Comparison of ENCODE assay signal across 22 cellular contexts in the genomic region with DNA sequence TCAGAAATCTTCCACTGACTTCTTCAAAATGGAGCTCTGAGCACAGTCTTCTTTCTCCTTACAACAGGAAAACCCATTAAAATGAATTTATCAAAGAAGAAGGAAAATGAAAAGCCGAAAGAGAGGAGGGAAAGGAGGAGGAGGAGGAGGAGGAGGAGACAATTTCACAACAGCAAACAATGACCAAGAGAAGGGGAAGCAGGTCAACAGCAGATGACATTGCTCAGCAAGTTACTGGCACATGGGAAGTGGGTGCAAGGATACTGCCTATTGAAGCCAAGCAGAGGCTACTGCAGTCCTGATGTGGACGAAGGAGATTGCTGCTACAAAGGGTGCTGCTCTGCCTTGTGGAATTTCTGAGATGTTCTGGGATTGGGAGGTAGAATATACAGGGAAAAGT.
DNase-seq lines count a peak whose midpoint lies in the region; ATAC-seq, FAIRE-seq and TF ChIP-seq lines count a peak whose summit lies in the region.
"Had no signal": no experiment of that assay in that cellular context is flagged by ENCODE, and none has a peak within 500 bp of the region (broad histone marks: within the 10 kb centered on the region; RNA-seq: fewer than 3 reads in every experiment).

No MANE protein-coding gene starts in this region.

- H3K4me2 ChIP-seq in IMR-90 (ENCODE audit: low read depth, low read length) (no peak overlapping the region), HepG2 (ENCODE audit: low read depth, low read length) (0 out of 2 replicates have a peak overlapping the region, but pooled peaks have one; percentile 2)

- H3K9ac ChIP-seq in IMR-90 (ENCODE audit: low read depth, low read length) (no peak overlapping the region), HepG2 (ENCODE audit: insufficient read depth, low read depth, low read length) (no peak overlapping the region)

- H3K23ac ChIP-seq in IMR-90 (ENCODE audit: low read depth, low read length), result 0 out of 2 replicates have a peak overlapping the region, but pooled peaks have one; percentile 76

- H3K79me1 ChIP-seq in IMR-90 (ENCODE audit: low read depth in 1 of 2, low read length in 2 of 2), result no peaks in the 10 kb centered on the region

- in situ Hi-C loops in IMR-90 (cut with MboI; ENCODE audit: low sequenced_read_pairs), result no loop called here
- in situ Hi-C loops in HepG2 (cut with HindIII; ENCODE audit: extremely low pct_ligation_motif_present, low pct_unique_long_range_greater_than_20kb), result no loop called here

- H3K27ac ChIP-seq in ACC112 (ENCODE audit: low read depth, low read length) (no peak overlapping the region), IMR-90 (ENCODE audit: insufficient read depth, low read length) (no peak overlapping the region), HepG2 (ENCODE audit: extremely low read length, insufficient read depth, low read length) (no peak overlapping the region)
- H3K27ac ChIP-seq: gastrocnemius medialis, WERI-Rb-1 had no signal

- H4K5ac ChIP-seq in IMR-90 (ENCODE audit: low read depth, low read length), result peak overlapping the region; percentile 0; the same call in 1 of the 2 replicates

- no peak for FAIRE-seq in HepG2 (lab: Jason Lieb, UNC)
- FAIRE-seq: islet of Langerhans had no signal

- WGBS in IMR-90 (ENCODE audit: extremely low coverage in 2 of 2, insufficient read length in 1 of 2), 2 experiments, result no CpG with 5 or more reads among the region's 2 CpGs
- WGBS in HepG2 (ENCODE audit: low lambda C conversion rate), result 6% methylated on average over 2 of the region's 2 CpGs

- no peaks in the 10 kb centered on the region for H3K27me3 ChIP-seq in ACC112 (ENCODE audit: insufficient read depth, low read length)
- H3K27me3 ChIP-seq in IMR-90 (ENCODE audit: control insufficient read depth, insufficient read depth, low read length), result no peaks in the 10 kb centered on the region
- peaks cover 0 to 3% of the 10 kb centered on the region in 2 experiments; a peak in 1 of 5 replicates for H3K27me3 ChIP-seq in HepG2 (ENCODE audit: control insufficient read depth in 1 of 2, insufficient read depth in 2 of 2, low read length in 2 of 2)
- H3K27me3 ChIP-seq: gastrocnemius medialis had no signal

- H3K14ac ChIP-seq in IMR-90 (replicated peaks; ENCODE audit: low read depth, low read length), result peak overlapping the region; percentile 94

- H4K8ac ChIP-seq in IMR-90 (ENCODE audit: low read depth in 2 of 2, low read length in 2 of 2), result peak overlapping the region in 1 of 2 experiments; percentile 74; a peak in 1 of 4 replicates

- TF ChIP-seq EP300 in HepG2 (IDR thresholded peaks at IDR 0.05; ENCODE audit: low read depth in 2 of 2, low read length in 2 of 2) (peak in 1 of 2 experiments; percentile 61; a peak in 1 of 4 replicates), HepG2 (CRISPR knock-in tag; IDR thresholded peaks at IDR 0.05; ENCODE audit: borderline replicate concordance) (no peak)

- H2BK15ac ChIP-seq in IMR-90 (ENCODE audit: low read depth, low read length), result peak overlapping the region; percentile 78; the same call in 2 of the 3 replicates

- DNase-seq in IMR-90, result no peak
- peak; percentile 47 for DNase-seq in SKM-1 (lab: John Stamatoyannopoulos, UW; ENCODE audit: unreplicated experiment)
- DNase-seq in HepG2 (ENCODE audit: low spot score), result no peak
- DNase-seq in NCI-H82 treated with DMSO at 0.1 percent for 48 hours (lab: John Stamatoyannopoulos, UW; ENCODE audit: unreplicated experiment), result no peak
- DNase-seq in NCI-H1436 (lab: John Stamatoyannopoulos, UW), result no peak
- DNase-seq in stimulated activated CD4-positive, alpha-beta T cell treated with anti-CD3 and anti-CD28 coated beads, Interleukin-4, amount 100 ng/mL, for 1 hour, result no peak
- no peak for DNase-seq in amygdala (lab: John Stamatoyannopoulos, UW)
- DNase-seq: ACHN; activated CD4-positive, alpha-beta T cell treated with anti-CD3 and anti-CD28 coated beads, Interleukin-2, amount 10 ng/mL, durations not matched to agents 7 days and 5 days; activated CD8-positive, alpha-beta memory T cell treated with anti-CD3 and anti-CD28 coated beads, Interleukin-2, amount 10 ng/mL, durations not matched to agents 7 days and 5 days; activated naive CD8-positive, alpha-beta T cell treated with anti-CD3 and anti-CD28 coated beads for 36 hours; CD4-positive, CD25-positive, alpha-beta regulatory T cell; effector CD4-positive, alpha-beta T cell; NCI-H1694; NCI-H69; right cardiac atrium; WERI-Rb-1 had no signal

- peak overlapping the region; percentile 31 for H2AK9ac ChIP-seq in IMR-90 (replicated peaks; ENCODE audit: low read depth, low read length, poor library complexity)

- TF ChIP-seq RAD21 in IMR-90 (IDR thresholded peaks at IDR 0.05; ENCODE audit: low read length) (no peak), HepG2 (CRISPR knock-in tag; IDR thresholded peaks at IDR 0.05) (no peak)

- H2AFZ ChIP-seq in ACC112 (ENCODE audit: low read length, unreplicated experiment) (peak overlapping the region; percentile 29), IMR-90 (replicated peaks; ENCODE audit: low read length, poor library complexity) (peak overlapping the region; percentile 70), HepG2 (ENCODE audit: low read length) (no peak overlapping the region)

- intact Hi-C loops in IMR-90 (cut with micrococcal nuclease) (no loop called here), HepG2 (cut with micrococcal nuclease; ENCODE audit: unreplicated experiment) (no loop called here)

- POLR2A ChIA-PET in IMR-90 (lab: Charles Lee; ENCODE audit: unreplicated experiment) (no interaction called here), HepG2 (lab: Yijun Ruan, JAX) (no interaction called here)

- H3K36me3 ChIP-seq in ACC112 (ENCODE audit: insufficient read depth, low read length) (no peaks in the 10 kb centered on the region), IMR-90 (ENCODE audit: control insufficient read depth, insufficient read depth, low read length) (no peaks in the 10 kb centered on the region), HepG2 (replicated peaks in 1 of 2; ENCODE audit: control insufficient read depth in 1 of 2, insufficient read depth in 2 of 2, low read length in 2 of 2) (no peaks in the 10 kb centered on the region)
- H3K36me3 ChIP-seq: gastrocnemius medialis, HAP-1 had no signal

- dilution Hi-C loops in IMR-90 (cut with HindIII; ENCODE audit: low sequenced_read_pairs, unreplicated experiment), result no loop called here

- H2BK20ac ChIP-seq in IMR-90 (ENCODE audit: low read depth, low read length), result peak overlapping the region; percentile 89

- peak overlapping the region; percentile 13; the same call in 1 of the 2 replicates for H3K18ac ChIP-seq in IMR-90 (ENCODE audit: low read depth, low read length)

- BruUV-seq in IMR-90 (replicated peaks; lab: Mats Ljungman, UMichigan), result no TSS peak
- BruUV-seq in HepG2 (replicated peaks; lab: Mats Ljungman, UMichigan), result no TSS peak

- H3K4ac ChIP-seq in IMR-90 (ENCODE audit: low read depth, low read length), result peak overlapping the region; percentile 85

- peak overlapping the region; percentile 84 for H2BK120ac ChIP-seq in IMR-90 (ENCODE audit: low read depth, low read length)

- no peak overlapping the region for H3K4me3 ChIP-seq in ACC112 (ENCODE audit: low read depth, low read length)
- no peak overlapping the region for H3K4me3 ChIP-seq in IMR-90 (ENCODE audit: insufficient read depth, low read depth, low read length)
- no peak overlapping the region for H3K4me3 ChIP-seq in HepG2 (replicated peaks in 1 of 3; ENCODE audit: insufficient read depth in 1 of 3, low read depth in 2 of 3, low read length in 3 of 3)
- H3K4me3 ChIP-seq: gastrocnemius medialis, HAP-1 had no signal

- no peak overlapping the region for H3K56ac ChIP-seq in IMR-90 (ENCODE audit: extremely low read depth, insufficient read depth, low read length)

- H3K4me1 ChIP-seq in ACC112 (ENCODE audit: control insufficient read depth, insufficient read depth, low read length, unreplicated experiment) (peaks cover 10% of the 10 kb centered on the region), IMR-90 (ENCODE audit: control insufficient read depth, insufficient read depth, low read length) (peaks cover 3% of the 10 kb centered on the region; the same call in 1 of the 2 replicates), HepG2 (ENCODE audit: insufficient read depth, low read length) (peaks cover 17% of the 10 kb centered on the region)
- H3K4me1 ChIP-seq: gastrocnemius medialis, HAP-1 had no signal

- H2AK5ac ChIP-seq in IMR-90 (ENCODE audit: low read depth, low read length), result peak overlapping the region; percentile 87; the same call in 1 of the 2 replicates

- H4K20me1 ChIP-seq in IMR-90 (ENCODE audit: insufficient read depth, low read length) (no peaks in the 10 kb centered on the region), HepG2 (ENCODE audit: insufficient read depth, low read length) (no peaks in the 10 kb centered on the region)

- H2BK5ac ChIP-seq in IMR-90 (ENCODE audit: low read depth, low read length, poor library complexity, severe bottlenecking), result peak overlapping the region; percentile 50

- no peaks in the 10 kb centered on the region for H3K9me3 ChIP-seq in IMR-90 (ENCODE audit: control insufficient read depth, insufficient read depth, low read length)
- no peaks in the 10 kb centered on the region for H3K9me3 ChIP-seq in HepG2 (ENCODE audit: low read length)
- H3K9me3 ChIP-seq: gastrocnemius medialis, HAP-1 had no signal

- TF ChIP-seq POLR2A in IMR-90 (IDR thresholded peaks at IDR 0.05; ENCODE audit: low read depth, low read length) (no peak), HepG2 (IDR thresholded peaks at IDR 0.05; ENCODE audit: insufficient read depth in 1 of 2, low read depth in 2 of 2, low read length in 2 of 2) (no peak)

- no peaks in the 10 kb centered on the region for H3K79me2 ChIP-seq in ACC112 (ENCODE audit: control insufficient read depth, insufficient read depth, low read length, unreplicated experiment)
- H3K79me2 ChIP-seq in HepG2 (ENCODE audit: insufficient read depth, low read length), result no peaks in the 10 kb centered on the region

- H3K9me1 ChIP-seq in IMR-90 (ENCODE audit: insufficient read depth, low read length), result peaks cover 3% of the 10 kb centered on the region; the same call in 1 of the 2 replicates

- ATAC-seq in IMR-90 (ENCODE audit: low read depth) (no peak), HepG2 (peak; percentile 61)
- ATAC-seq: activated CD8-positive, alpha-beta memory T cell treated with anti-CD3 and anti-CD28 coated beads, Interleukin-2, amount 10 ng/mL, durations not matched to agents 7 days and 5 days; activated T-helper 17 cell treated with anti-CD3 and anti-CD28 coated beads, Interleukin-2, amount 50 U/mL, for 72 hours; gastrocnemius medialis had no signal

- no peak for TF ChIP-seq CTCF in IMR-90 (conservative IDR thresholded peaks at IDR 0.05; ENCODE audit: low read depth, low read length)
- TF ChIP-seq CTCF in HepG2 (CRISPR knock-in tag; IDR thresholded peaks at IDR 0.05), result no peak

- H4K91ac ChIP-seq in IMR-90 (ENCODE audit: insufficient read depth, low read depth, low read length), result peak overlapping the region; percentile 86

- CTCF ChIA-PET in IMR-90 (lab: Yijun Ruan, JAX) (no interaction called here), HepG2 (lab: Yijun Ruan, JAX; ENCODE audit: low intra/inter-chr PET ratio, low total read pairs) (no interaction called here)

TF ChIP-seq in IMR-90, 13 proteins besides CTCF, POLR2A, EP300 and RAD21 (continues in another document):
- TF ChIP-seq NFE2L2 (IDR thresholded peaks at IDR 0.05; ENCODE audit: low read depth, low read length), result no peak

TF ChIP-seq in HepG2, 621 proteins besides CTCF, POLR2A, EP300 and RAD21 (continues in another document):
- TF ChIP-seq FOXA1 (IDR thresholded peaks at IDR 0.05) (no peak), FOXA1 (CRISPR knock-in tag; IDR thresholded peaks at IDR 0.05) (peak; percentile 69), SMYD3 (CRISPR knock-in tag; IDR thresholded peaks at IDR 0.05) (no peak)
